9 cellular contexts compared by ENCODE assay signal in genomic region chr16:87778476-87778829, GRCh38. TPM values are rescaled to one million over a fixed set of nuclear protein-coding genes. Genes with fewer than 3 reads are reported as not detected.
DNase-seq lines count a peak whose midpoint lies in the region; ATAC-seq and TF ChIP-seq lines count a peak whose summit lies in the region.
"Had no signal": no experiment of that assay in that cellular context is flagged by ENCODE, and none has a peak within 500 bp of the region (broad histone marks: within the 10 kb centered on the region; RNA-seq: fewer than 3 reads in every experiment).

No MANE protein-coding gene starts in this region.

- peak overlapping the region; percentile 94 for H3K27ac Mint-ChIP-seq in activated T-helper 2 cell treated with anti-CD3 and anti-CD28 coated beads, Interferon-gamma antibody, Interleukin-2, Interleukin-4, amounts not matched to agents 10 μg/mL and 5 μg/mL and 100 μg/mL, durations not matched to agents 14 hours and 24 hours and 36 hours

- no peak for ATAC-seq in lower lobe of right lung
- ATAC-seq in GM21528 (IDR thresholded peaks at IDR 0.05; ENCODE audit: low FRiP score, unreplicated experiment), result no peak
- no peak for ATAC-seq in HG03108 (IDR thresholded peaks at IDR 0.05; ENCODE audit: unreplicated experiment)
- no peak for ATAC-seq in HG03457 (IDR thresholded peaks at IDR 0.05; ENCODE audit: unreplicated experiment)

- DNase-seq in AG04450 (ENCODE audit: low read depth, low spot score), result no peak
- no peak for DNase-seq in HL-60 (ENCODE audit: low read depth in 1 of 2, low spot score in 1 of 2)
- DNase-seq in activated T-helper 2 cell treated with anti-CD3 and anti-CD28 coated beads, Interferon-gamma antibody, Interleukin-2, Interleukin-4, amounts not matched to agents 10 μg/mL and 5 μg/mL and 100 μg/mL, durations not matched to agents 14 hours and 24 hours and 36 hours (ENCODE audit: low spot score), result no peak
- DNase-seq in lower lobe of right lung, result no peak
- no peak for DNase-seq in DMS79 treated with DMSO at 0.1 percent for 48 hours (lab: John Stamatoyannopoulos, UW)

- H3K4me1 ChIP-seq in lower lobe of right lung, result peaks cover 39% of the 10 kb centered on the region

- no peaks in the 10 kb centered on the region for H3K9me3 Mint-ChIP-seq in activated T-helper 2 cell treated with anti-CD3 and anti-CD28 coated beads, Interferon-gamma antibody, Interleukin-2, Interleukin-4, amounts not matched to agents 10 μg/mL and 5 μg/mL and 100 μg/mL, durations not matched to agents 14 hours and 24 hours and 36 hours

- H3K27me3 ChIP-seq in AG04450 (ENCODE audit: control insufficient read depth, insufficient read depth, low read length), result no peaks in the 10 kb centered on the region
- H3K27me3 ChIP-seq in HL-60 (ENCODE audit: insufficient read depth, poor library complexity, severe bottlenecking), result no peaks in the 10 kb centered on the region
- peaks cover 12% of the 10 kb centered on the region for H3K27me3 ChIP-seq in lower lobe of right lung (ENCODE audit: low read depth)

- H3K36me3 ChIP-seq in lower lobe of right lung, result no peaks in the 10 kb centered on the region
- H3K36me3 ChIP-seq: left lung had no signal

- CTCF ChIA-PET in AG04450 (lab: Charles Lee), result interaction anchor here (0.6 to 4.9 kb wide), 34 partner anchors 10 to 784 kb away, joined by 3 to 207 read pairs (median 6); partner anchors contain the start of genes KLHDC4 and SLC7A5

- H3K36me3 Mint-ChIP-seq in activated T-helper 2 cell treated with anti-CD3 and anti-CD28 coated beads, Interferon-gamma antibody, Interleukin-2, Interleukin-4, amounts not matched to agents 10 μg/mL and 5 μg/mL and 100 μg/mL, durations not matched to agents 14 hours and 24 hours and 36 hours (ENCODE audit: low read depth), result no peaks in the 10 kb centered on the region

- H3K27me3 Mint-ChIP-seq in activated T-helper 2 cell treated with anti-CD3 and anti-CD28 coated beads, Interferon-gamma antibody, Interleukin-2, Interleukin-4, amounts not matched to agents 10 μg/mL and 5 μg/mL and 100 μg/mL, durations not matched to agents 14 hours and 24 hours and 36 hours (ENCODE audit: low read depth), result no peaks in the 10 kb centered on the region

- peak overlapping the region; percentile 77 for H3K4me3 Mint-ChIP-seq in activated T-helper 2 cell treated with anti-CD3 and anti-CD28 coated beads, Interferon-gamma antibody, Interleukin-2, Interleukin-4, amounts not matched to agents 10 μg/mL and 5 μg/mL and 100 μg/mL, durations not matched to agents 14 hours and 24 hours and 36 hours (ENCODE audit: low read depth)

- TF ChIP-seq CTCF in AG04450 (IDR thresholded peaks at IDR 0.05; ENCODE audit: low read depth, low read length), result no peak
- TF ChIP-seq CTCF in HL-60 (IDR thresholded peaks at IDR 0.05; ENCODE audit: insufficient read depth, low read length), result no peak
- no peak for TF ChIP-seq CTCF in lower lobe of right lung (IDR thresholded peaks at IDR 0.05)

- H3K27ac ChIP-seq in AG04450 (ENCODE audit: low read depth, low read length), result peak overlapping the region; percentile 93
- peak overlapping the region; percentile 97 for H3K27ac ChIP-seq in HL-60 (replicated peaks)
- H3K27ac ChIP-seq in lower lobe of right lung, result peak overlapping the region; percentile 56

- H3K4me3 ChIP-seq in AG04450 (ENCODE audit: low read depth, low read length) (no peak overlapping the region), HL-60 (replicated peaks; ENCODE audit: insufficient read depth, low read length) (no peak overlapping the region; the same call in 1 of the 2 replicates), lower lobe of right lung (no peak overlapping the region)
- H3K4me3 ChIP-seq: left lung had no signal

- intact Hi-C loops in activated T-helper 2 cell treated with anti-CD3 and anti-CD28 coated beads, Interferon-gamma antibody, Interleukin-2, Interleukin-4, amounts not matched to agents 10 μg/mL and 5 μg/mL and 100 μg/mL, durations not matched to agents 14 hours and 24 hours and 36 hours (cut with micrococcal nuclease), result loop anchor here (1.0 to 10.0 kb wide), 5 partner anchors 49 to 656 kb away; partner anchors contain the start of genes BANP and FBXO31
- intact Hi-C loops in lower lobe of right lung (cut with DNase I), result no loop called here

- POLR2A ChIA-PET in AG04450 (lab: Yijun Ruan, JAX), result interaction anchor here (0.8 to 2.3 kb wide), 8 partner anchors 11 to 93 kb away, joined by 3 to 21 read pairs (median 6); partner anchors contain the start of gene SLC7A5

- H3K4me1 Mint-ChIP-seq in activated T-helper 2 cell treated with anti-CD3 and anti-CD28 coated beads, Interferon-gamma antibody, Interleukin-2, Interleukin-4, amounts not matched to agents 10 μg/mL and 5 μg/mL and 100 μg/mL, durations not matched to agents 14 hours and 24 hours and 36 hours (ENCODE audit: low read depth), result peaks cover 53% of the 10 kb centered on the region

- H3K9me3 ChIP-seq in AG04450 (ENCODE audit: control insufficient read depth, insufficient read depth, low read length) (no peaks in the 10 kb centered on the region; the same call in 1 of the 2 replicates), lower lobe of right lung (no peaks in the 10 kb centered on the region)
- H3K9me3 ChIP-seq: left lung had no signal

RNA-seq across cellular contexts. Expression of gene KLHDC4, which starts 12.7 kb away (rescaled TPM):
- polyA plus RNA-seq in AG04450 (2011; rRNA removed), result 9.9 and 11.5 TPM in 2 replicates
- 10.2 and 14.2 TPM in 2 replicates for polyA minus RNA-seq in AG04450 (2011; rRNA and poly(A)+ RNA removed)
- total RNA-seq in activated T-helper 2 cell treated with anti-CD3 and anti-CD28 coated beads, Interferon-gamma antibody, Interleukin-2, Interleukin-4, amounts not matched to agents 10 μg/mL and 5 μg/mL and 100 μg/mL, durations not matched to agents 14 hours and 24 hours and 36 hours, result 68.5 and 73.1 TPM in 2 replicates
- 33.9 TPM for total RNA-seq in lower lobe of right lung
